In genomic region chr1:179709841-179710329, GRCh38 we compare ENCODE assay signal across 8 cellular contexts. TPM values are rescaled to one million over a fixed set of nuclear protein-coding genes. Genes with fewer than 3 reads are reported as not detected.
DNase-seq lines count a peak whose midpoint lies in the region; ATAC-seq and TF ChIP-seq lines count a peak whose summit lies in the region.
"Had no signal": no experiment of that assay in that cellular context is flagged by ENCODE, and none has a peak within 500 bp of the region (broad histone marks: within the 10 kb centered on the region; RNA-seq: fewer than 3 reads in every experiment).

No MANE protein-coding gene starts in this region.

- H3K4me3 ChIP-seq in right lobe of liver, result no peak overlapping the region

- no peak for TF ChIP-seq CTCF in right lobe of liver (IDR thresholded peaks at IDR 0.05)

- DNase-seq in T-helper 1 cell, result peak in 4 of 5 donors; percentile 12 to 36 (median 27)
- DNase-seq in right lobe of liver, result no peak
- no peak for DNase-seq in D341Med (ENCODE audit: low spot score)
- DNase-seq in COLO829 (ENCODE audit: low spot score), result no peak
- DNase-seq in activated gamma-delta T cell (lab: John Stamatoyannopoulos, UW), result no peak

- peaks cover 0 to 8% (median 0%) of the 10 kb centered on the region in 4 donors for H3K4me1 ChIP-seq in right lobe of liver

- H3K36me3 ChIP-seq in right lobe of liver, result no peaks in the 10 kb centered on the region

- intact Hi-C loops in right lobe of liver (cut with DNase I), result loop anchor here (5.0 kb wide), 2 partner anchors 102 to 107 kb away; no protein-coding TSS in a partner anchor

- TF ChIP-seq POLR2A in right lobe of liver (IDR thresholded peaks at IDR 0.05), result no peak

- peak; percentile 69 for ATAC-seq in GM18861 (IDR thresholded peaks at IDR 0.05; ENCODE audit: unreplicated experiment)
- ATAC-seq in HG02642 (IDR thresholded peaks at IDR 0.05; ENCODE audit: poor library complexity, unreplicated experiment), result peak; percentile 87
- peak; percentile 69 to 94 (median 86) for ATAC-seq in right lobe of liver

- no peaks in the 10 kb centered on the region for H3K27me3 ChIP-seq in right lobe of liver

- 27% methylated on average over 5 of the region's 5 CpGs for whole genome bisulfite sequencing in right lobe of liver (ENCODE audit: insufficient coverage, low coverage, low lambda C conversion rate, missing lambda C conversion rate)

- H3K27ac ChIP-seq in right lobe of liver, result no peak overlapping the region

- H3K9me3 ChIP-seq in right lobe of liver, result peaks cover 0 to 6% (median 0%) of the 10 kb centered on the region in 4 donors

RNA-seq across cellular contexts. Expression of gene FAM163A, which starts 33.2 kb away (rescaled TPM):
- under 1 TPM in 3 of 6 experiments, not detected in 3; 0.07 to 0.12 (median 0.12) TPM for total RNA-seq in right lobe of liver
- total RNA-seq: subcutaneous adipose tissue had no signal

Comparison
In these comparisons a context has a peak if more than half of its experiments do, and no peak if none do; other contexts are left out.
1. DNase-seq: peak in T-helper 1 cell (4 of 5); none in right lobe of liver (0 of 3), D341Med (single experiment), COLO829 (single experiment) and activated gamma-delta T cell (single experiment).
2. Peak in every context shown above with its lines, with median percentiles within 50 percentile points of each other: ATAC-seq.